13 cellular contexts compared by ENCODE assay signal in the genomic region with DNA sequence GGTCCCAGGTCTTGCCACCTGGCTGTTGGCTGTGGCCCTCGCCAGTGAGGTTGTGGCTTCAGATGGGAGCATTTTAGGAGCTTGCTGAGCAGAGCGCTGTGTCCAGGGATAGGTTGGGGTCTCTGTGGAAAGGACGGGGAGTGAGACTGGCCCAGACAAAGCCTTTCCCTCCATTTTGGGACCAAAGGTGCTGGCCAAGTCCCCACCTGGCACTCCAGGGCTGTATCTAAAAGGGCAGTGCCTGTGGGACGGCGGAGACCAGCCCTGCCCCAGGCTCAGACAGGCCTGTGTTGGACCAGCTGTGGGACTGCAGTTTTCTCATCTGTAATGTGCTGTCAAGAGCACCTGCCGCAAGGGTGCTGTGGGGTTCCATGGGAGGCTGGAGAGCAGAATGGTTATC. TPM values are rescaled to one million over a fixed set of nuclear protein-coding genes. Genes with fewer than 3 reads are reported as not detected.
DNase-seq lines count a peak whose midpoint lies in the region; ATAC-seq, FAIRE-seq and TF ChIP-seq lines count a peak whose summit lies in the region.
"Had no signal": no experiment of that assay in that cellular context is flagged by ENCODE, and none has a peak within 500 bp of the region (broad histone marks: within the 10 kb centered on the region; RNA-seq: fewer than 3 reads in every experiment).

No MANE protein-coding gene starts in this region.

- in situ Hi-C loops in HepG2 (cut with HindIII; ENCODE audit: extremely low pct_ligation_motif_present, low pct_unique_long_range_greater_than_20kb) = no loop called here

- no peak overlapping the region for H3K9ac ChIP-seq in HepG2 (ENCODE audit: insufficient read depth, low read depth, low read length)
- H3K9ac ChIP-seq: GM23248 had no signal

- H3K27ac ChIP-seq in HepG2 (ENCODE audit: extremely low read length, insufficient read depth, low read length) = no peak overlapping the region
- H3K27ac ChIP-seq in right lobe of liver = no peak overlapping the region
- peak overlapping the region; percentile 84 for H3K27ac ChIP-seq in WERI-Rb-1
- H3K27ac ChIP-seq: GM23248 had no signal

- H3K9me3 Mint-ChIP-seq in neural crest cell = no peaks in the 10 kb centered on the region

- H3K4me1 ChIP-seq in HepG2 (ENCODE audit: insufficient read depth, low read length) = peaks cover 67% of the 10 kb centered on the region
- H3K4me1 ChIP-seq in right lobe of liver = peaks cover 0 to 24% (median 10%) of the 10 kb centered on the region in 4 donors

- TF ChIP-seq CTCF in HepG2 (CRISPR knock-in tag; IDR thresholded peaks at IDR 0.05) = no peak
- no peak for TF ChIP-seq CTCF in right lobe of liver (IDR thresholded peaks at IDR 0.05)
- no peak for TF ChIP-seq CTCF in WERI-Rb-1 (IDR thresholded peaks at IDR 0.05; ENCODE audit: low read depth, low read length)
- TF ChIP-seq CTCF in neural crest cell (conservative IDR thresholded peaks at IDR 0.05) = no peak

- H3K4me1 Mint-ChIP-seq in neural crest cell = peaks cover 2% of the 10 kb centered on the region

- H3K9me3 ChIP-seq in HepG2 (ENCODE audit: low read length) (no peaks in the 10 kb centered on the region), right lobe of liver (no peaks in the 10 kb centered on the region), WERI-Rb-1 (ENCODE audit: severe bottlenecking) (no peaks in the 10 kb centered on the region)
- H3K9me3 ChIP-seq: BE2C had no signal

- H3K36me3 Mint-ChIP-seq in neural crest cell (ENCODE audit: low read depth) = no peaks in the 10 kb centered on the region
- H3K36me3 Mint-ChIP-seq: CD4-positive, CD25-positive, alpha-beta regulatory T cell had no signal

- no peak overlapping the region for H2AFZ ChIP-seq in HepG2 (ENCODE audit: low read length)
- H2AFZ ChIP-seq: GM23248 had no signal

- FAIRE-seq in HepG2 (lab: Jason Lieb, UNC) = no peak
- FAIRE-seq: A204.1 had no signal

- peak overlapping the region; percentile 15 for H3K4me3 Mint-ChIP-seq in neural crest cell
- H3K4me3 Mint-ChIP-seq: CD4-positive, CD25-positive, alpha-beta regulatory T cell had no signal

- no TSS peak for BruUV-seq in HepG2 (replicated peaks; lab: Mats Ljungman, UMichigan)

- intact Hi-C loops in HepG2 (cut with micrococcal nuclease; ENCODE audit: unreplicated experiment) = no loop called here
- intact Hi-C loops in right lobe of liver (cut with DNase I) = no loop called here

- TF ChIP-seq POLR2A in HepG2 (IDR thresholded peaks at IDR 0.05; ENCODE audit: insufficient read depth in 1 of 2, low read depth in 2 of 2, low read length in 2 of 2) = no peak
- no peak for TF ChIP-seq POLR2A in right lobe of liver (IDR thresholded peaks at IDR 0.05)

- H4K20me1 ChIP-seq in HepG2 (ENCODE audit: insufficient read depth, low read length) = no peaks in the 10 kb centered on the region

- H3K27ac Mint-ChIP-seq in neural crest cell (ENCODE audit: unreplicated experiment) = no peak overlapping the region
- H3K27ac Mint-ChIP-seq: CD4-positive, CD25-positive, alpha-beta regulatory T cell had no signal

- H3K4me3 ChIP-seq in HepG2 (replicated peaks in 1 of 3; ENCODE audit: insufficient read depth in 1 of 3, low read depth in 2 of 3, low read length in 3 of 3) (no peak overlapping the region), right lobe of liver (no peak overlapping the region), WERI-Rb-1 (ENCODE audit: low read depth, low read length) (no peak overlapping the region)
- H3K4me3 ChIP-seq: GM12878, GM23248 had no signal

- no peaks in the 10 kb centered on the region for H3K36me3 ChIP-seq in HepG2 (replicated peaks in 1 of 2; ENCODE audit: control insufficient read depth in 1 of 2, insufficient read depth in 2 of 2, low read length in 2 of 2)
- H3K36me3 ChIP-seq in right lobe of liver = no peaks in the 10 kb centered on the region
- no peaks in the 10 kb centered on the region for H3K36me3 ChIP-seq in WERI-Rb-1
- H3K36me3 ChIP-seq: BE2C had no signal

- WGBS in HepG2 (ENCODE audit: low lambda C conversion rate) = 81% methylated on average over 5 of the region's 6 CpGs
- WGBS in right lobe of liver (ENCODE audit: insufficient coverage, low coverage, low lambda C conversion rate, missing lambda C conversion rate) = 92% methylated on average over 4 of the region's 6 CpGs

- H3K79me2 ChIP-seq in HepG2 (ENCODE audit: insufficient read depth, low read length) = no peaks in the 10 kb centered on the region

- ATAC-seq in HepG2 (no peak), right lobe of liver (no peak), HG03097 (IDR thresholded peaks at IDR 0.05; ENCODE audit: low FRiP score, unreplicated experiment) (no peak)
- ATAC-seq: GM12878 had no signal

- H3K27me3 ChIP-seq in HepG2 (ENCODE audit: control insufficient read depth in 1 of 2, insufficient read depth in 2 of 2, low read length in 2 of 2) = peaks cover 0 to 13% of the 10 kb centered on the region in 2 experiments; a peak in 2 of 5 replicates
- no peaks in the 10 kb centered on the region for H3K27me3 ChIP-seq in right lobe of liver
- no peaks in the 10 kb centered on the region for H3K27me3 ChIP-seq in WERI-Rb-1 (ENCODE audit: insufficient read depth, low read depth, severe bottlenecking)
- H3K27me3 ChIP-seq: BE2C had no signal

- DNase-seq in HepG2 (ENCODE audit: low spot score) (no peak), right lobe of liver (no peak), WERI-Rb-1 (no peak), neural crest cell (ENCODE audit: low read depth, low spot score) (no peak), NCI-H1930 (lab: John Stamatoyannopoulos, UW) (no peak), OCI-M2 (lab: John Stamatoyannopoulos, UW; ENCODE audit: unreplicated experiment) (no peak)
- DNase-seq: BE2C, DMS53 had no signal

- POLR2A ChIA-PET in HepG2 (lab: Yijun Ruan, JAX) = interaction anchor here (5.0 to 7.9 kb wide), 3 partner anchors 14 to 31 kb away, joined by 37 to 227 read pairs (median 141); a partner anchor contains a TSS

- H3K4me2 ChIP-seq in HepG2 (ENCODE audit: low read depth, low read length) = no peak overlapping the region

- no peaks in the 10 kb centered on the region for H3K27me3 Mint-ChIP-seq in neural crest cell (ENCODE audit: low read depth)
- H3K27me3 Mint-ChIP-seq: CD4-positive, CD25-positive, alpha-beta regulatory T cell had no signal

- CTCF ChIA-PET in HepG2 (lab: Yijun Ruan, JAX; ENCODE audit: low intra/inter-chr PET ratio, low total read pairs) = interaction anchor here (1.7 kb wide), 1 partner anchor 31 kb away, joined by 4 read pairs; no protein-coding TSS in a partner anchor

- TF ChIP-seq RAD21 in HepG2 (CRISPR knock-in tag; IDR thresholded peaks at IDR 0.05) = no peak

- no peak for TF ChIP-seq EP300 in HepG2 (IDR thresholded peaks at IDR 0.05; ENCODE audit: low read depth in 2 of 2, low read length in 2 of 2)
- no peak for TF ChIP-seq EP300 in HepG2 (CRISPR knock-in tag; IDR thresholded peaks at IDR 0.05; ENCODE audit: borderline replicate concordance)

RNA-seq across cellular contexts. Expression of a gene that starts 5.0 kb away (rescaled TPM):
- total RNA-seq in HepG2 (2016; rRNA removed; fragmentation: Illumina TruSeq; extraction: Trizol) (4.5 and 5.3 TPM in 2 replicates), right lobe of liver (1 to 10 TPM; 2.0 to 9.7 (median 4.4) TPM), neural crest cell (85.7 and 95.8 TPM in 2 replicates)
- total RNA-seq in HepG2 (2016; cell fraction: cytosol; rRNA removed; fragmentation: Illumina TruSeq; extraction: Trizol; ENCODE audit: low read depth) = 2.1 and 2.4 TPM in 2 replicates
- 3.3 and 4.9 TPM in 2 replicates for total RNA-seq in HepG2 (2016; cell fraction: insoluble cytoplasmic fraction; rRNA removed; fragmentation: Illumina TruSeq; extraction: Trizol)
- 3.7 and 3.8 TPM in 2 replicates for total RNA-seq in HepG2 (2016; cell fraction: membrane; rRNA removed; fragmentation: Illumina TruSeq; extraction: Trizol)
- 2.9 and 4.4 TPM in 2 replicates for total RNA-seq in HepG2 (2016; cell fraction: nucleus; rRNA removed; fragmentation: Illumina TruSeq; extraction: Trizol)
- 11.7 and 17.4 TPM in 2 replicates for polyA plus RNA-seq in HepG2 (2011; rRNA removed)
- 11.0 and 11.5 TPM in 2 replicates for polyA plus RNA-seq in HepG2 (2011; cell fraction: cytosol; rRNA removed)
- polyA plus RNA-seq in HepG2 (2011; cell fraction: nucleus; rRNA removed) = 52.2 and 53.1 TPM in 2 replicates
- 5.3 and 11.6 TPM in 2 replicates for polyA plus RNA-seq in HepG2 (2012)
- 2.5 and 3.1 TPM in 2 replicates for polyA plus RNA-seq in HepG2 (2016; cell fraction: cytosol; fragmentation: Illumina TruSeq; extraction: Trizol; ENCODE audit: low read depth)
- polyA plus RNA-seq in HepG2 (2016; cell fraction: insoluble cytoplasmic fraction; fragmentation: Illumina TruSeq; extraction: Trizol; ENCODE audit: low read depth) = 4.6 and 5.0 TPM in 2 replicates
- polyA plus RNA-seq in HepG2 (2016; cell fraction: membrane; fragmentation: Illumina TruSeq; extraction: Trizol; ENCODE audit: low read depth) = 2.8 and 4.0 TPM in 2 replicates
- polyA plus RNA-seq in HepG2 (2016; cell fraction: nucleus; fragmentation: Illumina TruSeq; extraction: Trizol; ENCODE audit: insufficient read depth, low read depth) = 5.0 and 5.9 TPM in 2 replicates
- polyA minus RNA-seq in HepG2 (2011; rRNA and poly(A)+ RNA removed; ENCODE audit: low replicate concordance) = 0.28 and 24.0 TPM in 2 replicates
- polyA minus RNA-seq in HepG2 (2011; cell fraction: cytosol; rRNA and poly(A)+ RNA removed) = 4.6 and 5.1 TPM in 2 replicates
- 6.8 and 7.3 TPM in 2 replicates for polyA minus RNA-seq in HepG2 (2011; cell fraction: nucleus; rRNA and poly(A)+ RNA removed)

RNA-seq across cellular contexts. Expression of a gene that starts 27.0 kb away (rescaled TPM):
- total RNA-seq in HepG2 (2016; rRNA removed; fragmentation: Illumina TruSeq; extraction: Trizol) = 94.8 and 133 TPM in 2 replicates
- total RNA-seq in HepG2 (2016; cell fraction: cytosol; rRNA removed; fragmentation: Illumina TruSeq; extraction: Trizol; ENCODE audit: low read depth) = 214 and 241 TPM in 2 replicates
- total RNA-seq in HepG2 (2016; cell fraction: insoluble cytoplasmic fraction; rRNA removed; fragmentation: Illumina TruSeq; extraction: Trizol) = 83.9 and 129 TPM in 2 replicates
- 236 and 281 TPM in 2 replicates for total RNA-seq in HepG2 (2016; cell fraction: membrane; rRNA removed; fragmentation: Illumina TruSeq; extraction: Trizol)
- total RNA-seq in HepG2 (2016; cell fraction: nucleus; rRNA removed; fragmentation: Illumina TruSeq; extraction: Trizol) = 43.0 and 55.9 TPM in 2 replicates
- polyA plus RNA-seq in HepG2 (2011; rRNA removed) = 141 and 191 TPM in 2 replicates
- polyA plus RNA-seq in HepG2 (2011; cell fraction: cytosol; rRNA removed) = 159 and 302 TPM in 2 replicates
- polyA plus RNA-seq in HepG2 (2011; cell fraction: nucleus; rRNA removed) = 297 and 319 TPM in 2 replicates
- 112 and 147 TPM in 2 replicates for polyA plus RNA-seq in HepG2 (2012)
- 221 and 245 TPM in 2 replicates for polyA plus RNA-seq in HepG2 (2016; cell fraction: cytosol; fragmentation: Illumina TruSeq; extraction: Trizol; ENCODE audit: low read depth)
- polyA plus RNA-seq in HepG2 (2016; cell fraction: insoluble cytoplasmic fraction; fragmentation: Illumina TruSeq; extraction: Trizol; ENCODE audit: low read depth) = 107 and 116 TPM in 2 replicates
- 209 and 227 TPM in 2 replicates for polyA plus RNA-seq in HepG2 (2016; cell fraction: membrane; fragmentation: Illumina TruSeq; extraction: Trizol; ENCODE audit: low read depth)
- polyA plus RNA-seq in HepG2 (2016; cell fraction: nucleus; fragmentation: Illumina TruSeq; extraction: Trizol; ENCODE audit: insufficient read depth, low read depth) = 107 and 117 TPM in 2 replicates
- polyA minus RNA-seq in HepG2 (2011; rRNA and poly(A)+ RNA removed; ENCODE audit: low replicate concordance) = 17.7 and 144 TPM in 2 replicates
- 94.1 and 104 TPM in 2 replicates for polyA minus RNA-seq in HepG2 (2011; cell fraction: cytosol; rRNA and poly(A)+ RNA removed)
- polyA minus RNA-seq in HepG2 (2011; cell fraction: nucleus; rRNA and poly(A)+ RNA removed) = 39.0 and 46.2 TPM in 2 replicates
- 100 to 1,000 TPM; 153 to 301 (median 214) TPM for total RNA-seq in right lobe of liver
- total RNA-seq in neural crest cell = 100.0 and 103 TPM in 2 replicates

RNA-seq across cellular contexts. Expression of a gene that starts 27.3 kb away (rescaled TPM):
- total RNA-seq in HepG2 (2016; rRNA removed; fragmentation: Illumina TruSeq; extraction: Trizol) (44.1 and 44.6 TPM in 2 replicates), right lobe of liver (100 to 1,000 TPM; 223 to 355 (median 321) TPM), neural crest cell (31.0 and 31.3 TPM in 2 replicates)
- total RNA-seq in HepG2 (2016; cell fraction: cytosol; rRNA removed; fragmentation: Illumina TruSeq; extraction: Trizol; ENCODE audit: low read depth) = 13.7 and 15.5 TPM in 2 replicates
- total RNA-seq in HepG2 (2016; cell fraction: insoluble cytoplasmic fraction; rRNA removed; fragmentation: Illumina TruSeq; extraction: Trizol) = 40.1 and 44.0 TPM in 2 replicates
- 17.1 and 24.3 TPM in 2 replicates for total RNA-seq in HepG2 (2016; cell fraction: membrane; rRNA removed; fragmentation: Illumina TruSeq; extraction: Trizol)
- 22.6 and 23.7 TPM in 2 replicates for total RNA-seq in HepG2 (2016; cell fraction: nucleus; rRNA removed; fragmentation: Illumina TruSeq; extraction: Trizol)
- 63.6 and 86.4 TPM in 2 replicates for polyA plus RNA-seq in HepG2 (2011; rRNA removed)
- 76.5 and 98.4 TPM in 2 replicates for polyA plus RNA-seq in HepG2 (2011; cell fraction: cytosol; rRNA removed)
- 54.5 and 63.2 TPM in 2 replicates for polyA plus RNA-seq in HepG2 (2011; cell fraction: nucleus; rRNA removed)
- polyA plus RNA-seq in HepG2 (2012) = 53.9 and 67.5 TPM in 2 replicates
- 13.5 and 13.9 TPM in 2 replicates for polyA plus RNA-seq in HepG2 (2016; cell fraction: cytosol; fragmentation: Illumina TruSeq; extraction: Trizol; ENCODE audit: low read depth)
- polyA plus RNA-seq in HepG2 (2016; cell fraction: insoluble cytoplasmic fraction; fragmentation: Illumina TruSeq; extraction: Trizol; ENCODE audit: low read depth) = 41.1 and 43.9 TPM in 2 replicates
- polyA plus RNA-seq in HepG2 (2016; cell fraction: membrane; fragmentation: Illumina TruSeq; extraction: Trizol; ENCODE audit: low read depth) = 14.3 and 18.2 TPM in 2 replicates
- polyA plus RNA-seq in HepG2 (2016; cell fraction: nucleus; fragmentation: Illumina TruSeq; extraction: Trizol; ENCODE audit: insufficient read depth, low read depth) = 31.5 and 36.8 TPM in 2 replicates
- 30.9 and 77.7 TPM in 2 replicates for polyA minus RNA-seq in HepG2 (2011; rRNA and poly(A)+ RNA removed; ENCODE audit: low replicate concordance)
- 20.6 and 23.0 TPM in 2 replicates for polyA minus RNA-seq in HepG2 (2011; cell fraction: cytosol; rRNA and poly(A)+ RNA removed)
- 24.1 and 24.4 TPM in 2 replicates for polyA minus RNA-seq in HepG2 (2011; cell fraction: nucleus; rRNA and poly(A)+ RNA removed)
- total RNA-seq: CD4-positive, CD25-positive, alpha-beta regulatory T cell had no signal
